Comparison of ENCODE assay signal across 17 cellular contexts in genomic region chr1:163240705-163241104, GRCh38. TPM values are rescaled to one million over a fixed set of nuclear protein-coding genes. Genes with fewer than 3 reads are reported as not detected.
DNase-seq lines count a peak whose midpoint lies in the region; ATAC-seq and TF ChIP-seq lines count a peak whose summit lies in the region.
"Had no signal": no experiment of that assay in that cellular context is flagged by ENCODE, and none has a peak within 500 bp of the region (broad histone marks: within the 10 kb centered on the region; RNA-seq: fewer than 3 reads in every experiment).

No MANE protein-coding gene starts in this region.

- in situ Hi-C loops in mammary epithelial cell (cut with MboI; ENCODE audit: low sequenced_read_pairs in 2 of 2): no loop called here

- CTCF ChIA-PET in mammary epithelial cell (lab: Charles Lee; ENCODE audit: low non-redundant PET): no interaction called here

- H3K36me3 Mint-ChIP-seq in type B pancreatic cell: no peaks in the 10 kb centered on the region
- H3K36me3 Mint-ChIP-seq: CD8-positive, alpha-beta T cell had no signal

- no peak overlapping the region for H2AFZ ChIP-seq in mammary epithelial cell (ENCODE audit: low read depth, low read length)
- H2AFZ ChIP-seq: GM23338 had no signal

- H3K27me3 Mint-ChIP-seq in type B pancreatic cell: no peaks in the 10 kb centered on the region
- H3K27me3 Mint-ChIP-seq: B cell had no signal

- H3K9me3 Mint-ChIP-seq in type B pancreatic cell: no peaks in the 10 kb centered on the region
- H3K9me3 Mint-ChIP-seq: CD8-positive, alpha-beta T cell had no signal

- H3K27ac ChIP-seq in mammary epithelial cell (ENCODE audit: insufficient read depth, low read depth, low read length): no peak overlapping the region
- H3K27ac ChIP-seq: BLaER1 treated with 17β-estradiol and CSF1 and Interleukin-3, amounts not matched to agents 10 nM and 100 nM; HL-60 had no signal

- no peaks in the 10 kb centered on the region for H3K79me2 ChIP-seq in mammary epithelial cell (ENCODE audit: insufficient read depth, low read length)

- ATAC-seq in esophagus mucosa: peak; percentile 94
- no peak for ATAC-seq in GM18858 (IDR thresholded peaks at IDR 0.05; ENCODE audit: unreplicated experiment)
- ATAC-seq: CD8-positive, alpha-beta T cell; GM23338 had no signal

- no peaks in the 10 kb centered on the region for H4K20me1 ChIP-seq in mammary epithelial cell (ENCODE audit: insufficient read depth, low read length)
- H4K20me1 ChIP-seq: BLaER1 treated with 17β-estradiol and CSF1 and Interleukin-3, amounts not matched to agents 10 nM and 100 nM had no signal

- no peak overlapping the region for H3K4me2 ChIP-seq in mammary epithelial cell (ENCODE audit: insufficient read depth, low read depth, low read length)
- H3K4me2 ChIP-seq: BLaER1 treated with 17β-estradiol and CSF1 and Interleukin-3, amounts not matched to agents 10 nM and 100 nM; GM23338 had no signal

- no peak overlapping the region for H3K4me3 Mint-ChIP-seq in type B pancreatic cell
- H3K4me3 Mint-ChIP-seq: B cell; CD8-positive, alpha-beta T cell; GM23338 had no signal

- no peaks in the 10 kb centered on the region for H3K9me3 ChIP-seq in mammary epithelial cell (replicated peaks; ENCODE audit: insufficient read depth, low read length)
- H3K9me3 ChIP-seq: BLaER1 treated with 17β-estradiol and CSF1 and Interleukin-3, amounts not matched to agents 10 nM and 100 nM had no signal

- no peak overlapping the region for H3K4me3 ChIP-seq in mammary epithelial cell (replicated peaks in 1 of 3; ENCODE audit: insufficient read depth in 1 of 3, low read depth in 2 of 3, low read length in 3 of 3)
- H3K4me3 ChIP-seq: BLaER1 treated with 17β-estradiol and CSF1 and Interleukin-3, amounts not matched to agents 10 nM and 100 nM; GM23338 had no signal

- H3K4me1 Mint-ChIP-seq in type B pancreatic cell (ENCODE audit: unreplicated experiment): no peaks in the 10 kb centered on the region
- H3K4me1 Mint-ChIP-seq: B cell, GM23338 had no signal

- no peak overlapping the region for H3K9ac ChIP-seq in mammary epithelial cell (ENCODE audit: insufficient read depth, low read length)
- H3K9ac ChIP-seq: BLaER1 treated with 17β-estradiol and CSF1 and Interleukin-3, amounts not matched to agents 10 nM and 100 nM had no signal

- DNase-seq in NCI-H69 (lab: John Stamatoyannopoulos, UW): peak; percentile 11
- peak; percentile 65 for DNase-seq in mammary epithelial cell
- DNase-seq in type B pancreatic cell (ENCODE audit: extremely low spot score, unreplicated experiment): no peak
- DNase-seq in iPS-NIHi7 (ENCODE audit: extremely low spot score): no peak
- no peak for DNase-seq in activated naive CD4-positive, alpha-beta T cell (lab: John Stamatoyannopoulos, UW)
- DNase-seq: Calu3; CD8-positive, alpha-beta T cell; DMS79 treated with DMSO at 0.1 percent for 48 hours; GF-D8; HCEC 1CT; IMR-90 had no signal

- H3K27me3 ChIP-seq in mammary epithelial cell (ENCODE audit: insufficient read depth, low read length): no peaks in the 10 kb centered on the region
- H3K27me3 ChIP-seq: BLaER1 treated with 17β-estradiol and CSF1 and Interleukin-3, amounts not matched to agents 10 nM and 100 nM had no signal

- no peaks in the 10 kb centered on the region for H3K4me1 ChIP-seq in mammary epithelial cell (ENCODE audit: insufficient read depth, low read length)
- H3K4me1 ChIP-seq: BLaER1 treated with 17β-estradiol and CSF1 and Interleukin-3, amounts not matched to agents 10 nM and 100 nM had no signal

- TF ChIP-seq CTCF in mammary epithelial cell (conservative IDR thresholded peaks at IDR 0.05 in 1 of 2, IDR thresholded peaks at IDR 0.05 in 1 of 2; ENCODE audit: extremely low read depth in 1 of 2, insufficient read depth in 1 of 2, low read depth in 1 of 2, low read length in 2 of 2) (no peak), type B pancreatic cell (conservative IDR thresholded peaks at IDR 0.05) (no peak)

- H3K27ac Mint-ChIP-seq in type B pancreatic cell: peak overlapping the region; percentile 39
- H3K27ac Mint-ChIP-seq: B cell; CD8-positive, alpha-beta T cell; GM23338 had no signal

- dilution Hi-C loops in mammary epithelial cell (cut with HindIII; ENCODE audit: low sequenced_read_pairs): no loop called here

- intact Hi-C loops in mammary epithelial cell (cut with micrococcal nuclease): no loop called here

- H3K36me3 ChIP-seq in mammary epithelial cell (ENCODE audit: insufficient read depth, low read length): no peaks in the 10 kb centered on the region
- H3K36me3 ChIP-seq: BLaER1 treated with 17β-estradiol and CSF1 and Interleukin-3, amounts not matched to agents 10 nM and 100 nM had no signal

- WGBS in mammary epithelial cell (ENCODE audit: low coverage, missing lambda C conversion rate): 32% methylated on average over 3 of the region's 3 CpGs

- BruUV-seq in mammary epithelial cell (replicated peaks; lab: Mats Ljungman, UMichigan): no TSS peak

RNA-seq across cellular contexts. Expression of gene RGS5, which starts 38.0 kb away (rescaled TPM):
- total RNA-seq in mammary epithelial cell: 1 to 10 TPM in 1 of 2 donors, under 1 TPM in 1; 0.83 to 3.6 TPM
- polyA plus RNA-seq in mammary epithelial cell: 0.36 TPM
- polyA minus RNA-seq in mammary epithelial cell: 2.0 TPM
- 28.3 TPM for total RNA-seq in esophagus mucosa
- total RNA-seq in type B pancreatic cell (ENCODE audit: low replicate concordance): 9.1 and 70.0 TPM in 2 replicates

Comparison
In these comparisons a context has a peak if more than half of its experiments do, and no peak if none do; other contexts are left out.
1. DNase-seq: peak in NCI-H69 (single experiment) and mammary epithelial cell (single experiment); none in type B pancreatic cell (single experiment), iPS-NIHi7 (single experiment) and activated naive CD4-positive, alpha-beta T cell (0 of 4).